19 cellular contexts compared by ENCODE assay signal in the genomic region with DNA sequence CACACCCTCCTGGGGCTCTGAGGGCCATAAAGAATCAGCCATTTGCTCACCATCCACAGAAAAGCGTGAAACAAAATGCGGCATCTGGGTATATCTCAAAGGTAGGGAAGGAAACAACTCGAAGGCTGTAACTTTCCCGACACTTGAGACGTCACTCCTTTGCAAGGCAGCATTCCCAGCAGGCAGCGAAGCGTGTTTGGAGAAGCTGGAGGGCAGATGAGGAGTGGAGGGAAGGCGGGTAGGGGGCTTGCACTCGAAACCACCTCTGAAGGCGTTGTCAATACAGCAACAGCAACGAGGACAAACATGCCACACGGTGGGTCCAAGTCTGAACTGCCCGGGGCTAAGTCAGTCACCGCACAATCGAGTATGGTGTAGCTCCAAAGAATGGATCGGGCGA.
DNase-seq lines count a peak whose midpoint lies in the region; ATAC-seq and TF ChIP-seq lines count a peak whose summit lies in the region.
"Had no signal": no experiment of that assay in that cellular context is flagged by ENCODE, and none has a peak within 500 bp of the region (broad histone marks: within the 10 kb centered on the region; RNA-seq: fewer than 3 reads in every experiment).

No MANE protein-coding gene starts in this region.

- no peak overlapping the region for H3K4me3 ChIP-seq in neural progenitor cell
- H3K4me3 ChIP-seq: GM23248, HAP-1, SJCRH30 had no signal

- ATAC-seq in GM18870 (IDR thresholded peaks at IDR 0.05; ENCODE audit: unreplicated experiment): no peak

- H3F3A ChIP-seq in neural progenitor cell (ENCODE audit: low read depth): no peaks in the 10 kb centered on the region

- no peaks in the 10 kb centered on the region for H3K36me3 ChIP-seq in neural progenitor cell
- H3K36me3 ChIP-seq: HAP-1, SJCRH30 had no signal

- H3K4me3 Mint-ChIP-seq in neural progenitor cell: no peak overlapping the region
- H3K4me3 Mint-ChIP-seq: CD8-positive, alpha-beta memory T cell had no signal

- H3K9me3 ChIP-seq in neural progenitor cell (ENCODE audit: low read depth): no peaks in the 10 kb centered on the region
- H3K9me3 ChIP-seq: HAP-1, SJCRH30 had no signal

- H3K4me1 ChIP-seq in neural progenitor cell: peaks cover 12% of the 10 kb centered on the region
- H3K4me1 ChIP-seq: HAP-1, SJCRH30 had no signal

- no peak overlapping the region for H3K9ac ChIP-seq in neural progenitor cell
- H3K9ac ChIP-seq: GM23248, KMS-11 had no signal

- H3K36me3 Mint-ChIP-seq in neural progenitor cell: no peaks in the 10 kb centered on the region

- H3K79me2 ChIP-seq in neural progenitor cell (ENCODE audit: low read depth): no peaks in the 10 kb centered on the region

- H3K4me1 Mint-ChIP-seq in neural progenitor cell: peaks cover 13% of the 10 kb centered on the region
- H3K4me1 Mint-ChIP-seq: CD8-positive, alpha-beta memory T cell had no signal

- H3K27ac Mint-ChIP-seq in neural progenitor cell: peak overlapping the region; percentile 75

- no peaks in the 10 kb centered on the region for H3K27me3 ChIP-seq in neural progenitor cell
- H3K27me3 ChIP-seq: SJCRH30 had no signal

- no peak for TF ChIP-seq CTCF in neural progenitor cell (IDR thresholded peaks at IDR 0.05)

- DNase-seq in ELF-1 (ENCODE audit: low read depth, low spot score) (peak; percentile 66), iPS-NIHi11 (ENCODE audit: low spot score) (peak; percentile 35), neural progenitor cell (ENCODE audit: low spot score) (peak; percentile 72), retina (peak; percentile 47), NCI-H1092 (lab: John Stamatoyannopoulos, UW) (no peak)
- DNase-seq in activated naive CD4-positive, alpha-beta T cell treated with anti-CD3 and anti-CD28 coated beads, Interleukin-2, amount 50 U/mL, for 16 hours: no peak
- DNase-seq: Calu3; CD8-positive, alpha-beta memory T cell; EL; GM23248; NCI-H1105; NCI-H2029 treated with DMSO at 0.1 percent for 48 hours; NCI-H446; NCI-H526; SJCRH30 had no signal

- no peaks in the 10 kb centered on the region for H3K9me3 Mint-ChIP-seq in neural progenitor cell
- H3K9me3 Mint-ChIP-seq: CD8-positive, alpha-beta memory T cell had no signal

- peak overlapping the region; percentile 28 for H2AFZ ChIP-seq in neural progenitor cell (replicated peaks)
- H2AFZ ChIP-seq: GM23248 had no signal

- no peak overlapping the region for H3K27ac ChIP-seq in neural progenitor cell
- H3K27ac ChIP-seq: C4-2B, GM23248, KMS-11, SJCRH30 had no signal

- H4K20me1 ChIP-seq in neural progenitor cell (ENCODE audit: low read depth): no peaks in the 10 kb centered on the region

- peaks cover 5% of the 10 kb centered on the region for H3K27me3 Mint-ChIP-seq in neural progenitor cell (ENCODE audit: insufficient read depth, low read depth)
- H3K27me3 Mint-ChIP-seq: CD8-positive, alpha-beta memory T cell had no signal

- H3K4me2 ChIP-seq in neural progenitor cell: peak overlapping the region; percentile 59
- H3K4me2 ChIP-seq: KMS-11 had no signal

Comparison
In these comparisons a context has a peak if more than half of its experiments do, and no peak if none do; other contexts are left out.
1. DNase-seq: peak in ELF-1 (single experiment), iPS-NIHi11 (single experiment), neural progenitor cell (single experiment) and retina (single experiment); none in activated naive CD4-positive, alpha-beta T cell treated with anti-CD3 and anti-CD28 coated beads, Interleukin-2, amount 50 U/mL, for 16 hours (single experiment) and NCI-H1092 (single experiment).